ENCODE assay signal across 15 cellular contexts in genomic region chr1:53543771-53544695, GRCh38.
DNase-seq lines count a peak whose midpoint lies in the region; ATAC-seq and TF ChIP-seq lines count a peak whose summit lies in the region.
"Had no signal": no experiment of that assay in that cellular context is flagged by ENCODE, and none has a peak within 500 bp of the region (broad histone marks: within the 10 kb centered on the region; RNA-seq: fewer than 3 reads in every experiment).

No MANE protein-coding gene starts in this region.

- H3K9me3 ChIP-seq in heart left ventricle, result no peaks in the 10 kb centered on the region
- H3K9me3 ChIP-seq: colonic mucosa had no signal

- WGBS in heart left ventricle, 4 donors, result 83 to 85% (median 85%) methylated on average over 22 to 24 of the region's 24 CpGs

- no peaks in the 10 kb centered on the region for H3K4me1 ChIP-seq in heart left ventricle
- H3K4me1 ChIP-seq: colonic mucosa had no signal

- H3K4me3 ChIP-seq in heart left ventricle, result no peak overlapping the region
- H3K4me3 ChIP-seq: colonic mucosa had no signal

- TF ChIP-seq EP300 in Ishikawa (IDR thresholded peaks at IDR 0.05; ENCODE audit: borderline replicate concordance), result no peak; the same call in 1 of the 2 replicates

- no peak overlapping the region for H3K27ac ChIP-seq in heart left ventricle
- H3K27ac ChIP-seq: colonic mucosa had no signal

- no peak for ATAC-seq in heart left ventricle
- ATAC-seq: PC-3 had no signal

- no peaks in the 10 kb centered on the region for H3K36me3 ChIP-seq in heart left ventricle
- H3K36me3 ChIP-seq: colonic mucosa had no signal

- peaks cover 0 to 13% (median 0%) of the 10 kb centered on the region in 9 donors for H3K27me3 ChIP-seq in heart left ventricle
- H3K27me3 ChIP-seq: colonic mucosa had no signal

- in situ Hi-C loops in KBM-7 (cut with MboI; ENCODE audit: low pct_unique_long_range_greater_than_20kb, low sequenced_read_pairs), result no loop called here

- TF ChIP-seq CTCF in heart left ventricle (IDR thresholded peaks at IDR 0.05), result no peak

- intact Hi-C loops in heart left ventricle (cut with DNase I) (no loop called here), posterior vena cava (cut with DNase I) (no loop called here)

- no peak for TF ChIP-seq RAD21 in Ishikawa (IDR thresholded peaks at IDR 0.05; ENCODE audit: low read depth)

- peak; percentile 69 for DNase-seq in AG20443 (ENCODE audit: low spot score)
- DNase-seq in heart left ventricle, result peak in 3 of 5 donors; percentile 8 to 34 (median 12)
- DNase-seq in posterior vena cava (ENCODE audit: low spot score), result peak; percentile 76
- no peak for DNase-seq in activated CD8-positive, alpha-beta memory T cell treated with anti-CD3 and anti-CD28 coated beads, Interleukin-2, amount 50 U/mL, for 4 hours
- no peak for DNase-seq in KBM-7
- DNase-seq in activated effector memory CD4-positive, alpha-beta T cell treated with Interleukin-2 at 50 U/mL for 16 hours, result no peak
- DNase-seq: activated CD4-positive, alpha-beta memory T cell treated with anti-CD3 and anti-CD28 coated beads, Interleukin-2, amount 10 ng/mL, durations not matched to agents 7 days and 5 days; activated CD4-positive, CD25-positive, alpha-beta regulatory T cell; activated T-cell treated with anti-CD3 and anti-CD28 coated beads, Interleukin-2, amount 50 U/mL, for 1 hour; colonic mucosa; EL; endodermal cell; NCI-H774; PC-3 had no signal

- TF ChIP-seq POLR2A in heart left ventricle (IDR thresholded peaks at IDR 0.05), result no peak

TF ChIP-seq in Ishikawa, 13 proteins besides CTCF, POLR2A, EP300 and RAD21:
- no peak for TF ChIP-seq CEBPB (IDR thresholded peaks at IDR 0.05)
- TF ChIP-seq USF1 (IDR thresholded peaks at IDR 0.05), result no peak
- TF ChIP-seq NFIC (IDR thresholded peaks at IDR 0.05), result peak; percentile 28; the same call in 1 of the 2 replicates
- TF ChIP-seq TCF12 (IDR thresholded peaks at IDR 0.05; ENCODE audit: low read depth), result no peak; the same call in 1 of the 2 replicates
- no peak for TF ChIP-seq REST (IDR thresholded peaks at IDR 0.05; ENCODE audit: low read depth)
- TF ChIP-seq TAF1 (IDR thresholded peaks at IDR 0.05; ENCODE audit: low read depth), result no peak
- TF ChIP-seq CREB1 (IDR thresholded peaks at IDR 0.05; ENCODE audit: low read depth), result no peak
- TF ChIP-seq TEAD4 (IDR thresholded peaks at IDR 0.05), result no peak

Comparison
In these comparisons a context has a peak if more than half of its experiments do, and no peak if none do; other contexts are left out.
1. DNase-seq: peak in AG20443 (single experiment), heart left ventricle (3 of 5) and posterior vena cava (single experiment); none in activated CD8-positive, alpha-beta memory T cell treated with anti-CD3 and anti-CD28 coated beads, Interleukin-2, amount 50 U/mL, for 4 hours (single experiment), KBM-7 (single experiment) and activated effector memory CD4-positive, alpha-beta T cell treated with Interleukin-2 at 50 U/mL for 16 hours (single experiment).